17 cellular contexts compared by ENCODE assay signal in the genomic region with DNA sequence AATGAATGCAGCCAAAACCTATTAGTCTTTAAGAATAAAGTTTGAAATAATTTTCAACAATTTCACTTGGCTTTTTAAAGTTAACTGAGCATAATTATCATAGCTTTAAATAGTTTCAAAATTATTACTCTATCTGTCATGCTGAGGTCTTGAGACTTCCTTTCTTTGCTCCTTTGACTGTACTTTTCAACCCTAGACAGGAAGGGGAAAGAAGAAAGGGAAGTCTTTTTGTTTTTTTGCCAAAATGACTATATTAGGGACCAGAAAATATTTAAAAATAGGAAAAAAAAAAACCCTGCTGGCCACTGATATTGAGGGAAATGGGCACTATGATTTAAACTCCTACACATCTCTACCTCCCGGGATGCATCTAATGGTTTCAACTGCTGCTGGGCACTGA. TPM values are rescaled to one million over a fixed set of nuclear protein-coding genes. Genes with fewer than 3 reads are reported as not detected.
DNase-seq lines count a peak whose midpoint lies in the region; ATAC-seq and TF ChIP-seq lines count a peak whose summit lies in the region.
"Had no signal": no experiment of that assay in that cellular context is flagged by ENCODE, and none has a peak within 500 bp of the region (broad histone marks: within the 10 kb centered on the region; RNA-seq: fewer than 3 reads in every experiment).

No MANE protein-coding gene starts in this region.

- H2BK120ac ChIP-seq in neuronal stem cell (ENCODE audit: low read depth, low read length): no peak overlapping the region

- H3K14ac ChIP-seq in neuronal stem cell (ENCODE audit: low read length): no peak overlapping the region

- no peak overlapping the region for H2AK5ac ChIP-seq in neuronal stem cell (ENCODE audit: low read depth, low read length)

- no peak overlapping the region for H2BK5ac ChIP-seq in neuronal stem cell (ENCODE audit: low read length)

- H4K91ac ChIP-seq in neuronal stem cell (ENCODE audit: low read depth, low read length, poor library complexity): no peak overlapping the region

- peaks cover 0 to 2% (median 0%) of the 10 kb centered on the region in 7 donors for H3K4me1 Mint-ChIP-seq in naive thymus-derived CD4-positive, alpha-beta T cell

- no peak overlapping the region for H3K23ac ChIP-seq in neuronal stem cell (ENCODE audit: low read depth, low read length, poor library complexity)

- H4K20me1 ChIP-seq in BLaER1: no peaks in the 10 kb centered on the region

- H3K4me2 ChIP-seq in BLaER1 (peak overlapping the region; percentile 55), neuronal stem cell (ENCODE audit: insufficient read depth, low read length, poor library complexity, severe bottlenecking) (no peak overlapping the region)

- H2BK12ac ChIP-seq in neuronal stem cell (ENCODE audit: low read length): no peak overlapping the region

- intact Hi-C loops in naive thymus-derived CD4-positive, alpha-beta T cell (cut with micrococcal nuclease): no loop called here

- no peak overlapping the region for H2BK15ac ChIP-seq in neuronal stem cell (ENCODE audit: low read length)

- POLR2A ChIA-PET in HEK293 (lab: Yijun Ruan, JAX): no interaction called here
- POLR2A ChIA-PET in naive thymus-derived CD4-positive, alpha-beta T cell (lab: Charles Lee): no interaction called here

- peak; percentile 70 for DNase-seq in NOMO-1 treated with DMSO at 0.1 percent for 48 hours (lab: John Stamatoyannopoulos, UW; ENCODE audit: unreplicated experiment)
- DNase-seq in cardiac fibroblast (ENCODE audit: low read depth in 2 of 2): peak; percentile 28 to 52
- no peak for DNase-seq in D341Med (ENCODE audit: low spot score)
- no peak for DNase-seq in naive thymus-derived CD4-positive, alpha-beta T cell
- no peak for DNase-seq in SIG-M5 (lab: John Stamatoyannopoulos, UW)
- DNase-seq in neuronal stem cell (ENCODE audit: low spot score): no peak
- DNase-seq: Calu3; CD4-positive, alpha-beta T cell; NCI-H1105; NCI-H1694; NCI-H510A treated with DMSO at 0.1 percent for 48 hours; OCI-M1; RPMI8226; SJCRH30 had no signal

- H3K27me3 Mint-ChIP-seq in naive thymus-derived CD4-positive, alpha-beta T cell: peaks cover 0 to 14% (median 6%) of the 10 kb centered on the region in 5 donors
- H3K27me3 Mint-ChIP-seq: CD4-positive, alpha-beta T cell had no signal

- H3K36me3 Mint-ChIP-seq in naive thymus-derived CD4-positive, alpha-beta T cell: no peaks in the 10 kb centered on the region

- no peak overlapping the region for H3K4me3 ChIP-seq in BLaER1
- no peak overlapping the region for H3K4me3 ChIP-seq in HEK293 (ENCODE audit: low read depth, low read length)
- no peak overlapping the region for H3K4me3 ChIP-seq in cardiac fibroblast (replicated peaks in 1 of 2; ENCODE audit: low read depth in 2 of 2, low read length in 2 of 2)
- no peak overlapping the region for H3K4me3 ChIP-seq in naive thymus-derived CD4-positive, alpha-beta T cell (ENCODE audit: low read length)
- no peak overlapping the region for H3K4me3 ChIP-seq in neuronal stem cell (ENCODE audit: low read length in 2 of 2)
- H3K4me3 ChIP-seq: HAP-1, SJCRH30 had no signal

- no peak overlapping the region for H3K4ac ChIP-seq in neuronal stem cell (ENCODE audit: low read length)

- H2AFZ ChIP-seq in neuronal stem cell (ENCODE audit: low read length): no peak overlapping the region

- no peak for ATAC-seq in naive thymus-derived CD4-positive, alpha-beta T cell

- peaks cover 1% of the 10 kb centered on the region for H3K79me1 ChIP-seq in neuronal stem cell (ENCODE audit: low read depth, low read length)

- no CpG with 5 or more reads among the region's 1 CpG for WGBS in neuronal stem cell (ENCODE audit: extremely low coverage in 2 of 2, insufficient read length in 2 of 2, insufficient replicate concordance in 1 of 2), 2 donors

- CTCF ChIA-PET in HEK293 (lab: Yijun Ruan, JAX): interaction anchor here (0.6 kb wide), 1 partner anchor 1703 kb away, joined by 5 read pairs; no protein-coding TSS in a partner anchor
- CTCF ChIA-PET in naive thymus-derived CD4-positive, alpha-beta T cell (lab: Charles Lee): no interaction called here

- TF ChIP-seq CTCF in HEK293 (tag by site-specific recombination; IDR thresholded peaks at IDR 0.05) (no peak), cardiac fibroblast (IDR thresholded peaks at IDR 0.05; ENCODE audit: low read depth, low read length) (no peak)

- no peak overlapping the region for H3K18ac ChIP-seq in neuronal stem cell (ENCODE audit: low read length)

- peaks cover 22% of the 10 kb centered on the region for H3K4me1 ChIP-seq in BLaER1
- H3K4me1 ChIP-seq in HEK293 (ENCODE audit: control insufficient read depth, insufficient read depth, low read length): no peaks in the 10 kb centered on the region
- H3K4me1 ChIP-seq in naive thymus-derived CD4-positive, alpha-beta T cell (ENCODE audit: control insufficient read depth in 2 of 2, insufficient read depth in 2 of 2, low read length in 2 of 2): no peaks in the 10 kb centered on the region
- H3K4me1 ChIP-seq in neuronal stem cell (ENCODE audit: control insufficient read depth in 2 of 2, insufficient read depth in 1 of 2, low read depth in 1 of 2, low read length in 2 of 2): peaks cover 0 to 6% of the 10 kb centered on the region in 2 donors
- H3K4me1 ChIP-seq: SJCRH30 had no signal

- no peaks in the 10 kb centered on the region for H3K9me3 ChIP-seq in BLaER1
- H3K9me3 ChIP-seq in HEK293 (ENCODE audit: control insufficient read depth, insufficient read depth, low read depth, low read length): no peaks in the 10 kb centered on the region
- H3K9me3 ChIP-seq in naive thymus-derived CD4-positive, alpha-beta T cell (ENCODE audit: control insufficient read depth in 2 of 3, low read length in 3 of 3): no peaks in the 10 kb centered on the region
- no peaks in the 10 kb centered on the region for H3K9me3 ChIP-seq in neuronal stem cell (replicated peaks in 1 of 2; ENCODE audit: control insufficient read depth in 2 of 2, insufficient read depth in 1 of 2, low read depth in 1 of 2, low read length in 2 of 2)
- H3K9me3 ChIP-seq: HAP-1, SJCRH30 had no signal

- no peak overlapping the region for H3K27ac Mint-ChIP-seq in naive thymus-derived CD4-positive, alpha-beta T cell
- H3K27ac Mint-ChIP-seq: CD4-positive, alpha-beta T cell had no signal

- H3K36me3 ChIP-seq in BLaER1 (no peaks in the 10 kb centered on the region), HEK293 (ENCODE audit: control insufficient read depth in 2 of 2, insufficient read depth in 1 of 2, low read length in 2 of 2) (no peaks in the 10 kb centered on the region), neuronal stem cell (replicated peaks in 1 of 2; ENCODE audit: control insufficient read depth in 2 of 2, insufficient read depth in 2 of 2, low read length in 2 of 2) (no peaks in the 10 kb centered on the region)
- H3K36me3 ChIP-seq in naive thymus-derived CD4-positive, alpha-beta T cell (ENCODE audit: control insufficient read depth in 2 of 3, insufficient read depth in 3 of 3, low read length in 3 of 3): no peaks in the 10 kb centered on the region
- H3K36me3 ChIP-seq: HAP-1, SJCRH30 had no signal

- no peak overlapping the region for H4K8ac ChIP-seq in neuronal stem cell (ENCODE audit: low read depth, low read length)

- H3K9me3 Mint-ChIP-seq in naive thymus-derived CD4-positive, alpha-beta T cell: peaks cover 0 to 3% (median 0%) of the 10 kb centered on the region in 11 donors
- H3K9me3 Mint-ChIP-seq: CD4-positive, alpha-beta T cell had no signal

- H3K27me3 ChIP-seq in BLaER1 (no peaks in the 10 kb centered on the region), neuronal stem cell (ENCODE audit: control insufficient read depth in 3 of 3, insufficient read depth in 3 of 3, low read depth in 1 of 3, low read length in 3 of 3) (no peaks in the 10 kb centered on the region)
- no peaks in the 10 kb centered on the region for H3K27me3 ChIP-seq in naive thymus-derived CD4-positive, alpha-beta T cell (ENCODE audit: control insufficient read depth in 2 of 2, insufficient read depth in 2 of 2, low read length in 2 of 2)
- H3K27me3 ChIP-seq: SJCRH30 had no signal

- H3K9ac ChIP-seq in BLaER1 (no peak overlapping the region), neuronal stem cell (ENCODE audit: low read depth, low read length, poor library complexity) (no peak overlapping the region)

- H3K27ac ChIP-seq in BLaER1: peak overlapping the region; percentile 36
- H3K27ac ChIP-seq in HEK293 (ENCODE audit: extremely low read depth, low read depth, low read length): no peak overlapping the region
- no peak overlapping the region for H3K27ac ChIP-seq in naive thymus-derived CD4-positive, alpha-beta T cell (ENCODE audit: low read depth, low read length)
- H3K27ac ChIP-seq in neuronal stem cell (replicated peaks; ENCODE audit: low read length): no peak overlapping the region
- H3K27ac ChIP-seq: SJCRH30 had no signal

- H3K4me3 Mint-ChIP-seq in naive thymus-derived CD4-positive, alpha-beta T cell: no peak overlapping the region
- H3K4me3 Mint-ChIP-seq: CD4-positive, alpha-beta T cell had no signal

TF ChIP-seq in HEK293, 187 proteins besides CTCF, POLR2A, EP300 and RAD21 (continues in another document):
- no peak for TF ChIP-seq RBAK (tag by site-specific recombination; IDR thresholded peaks at IDR 0.05)

RNA-seq across cellular contexts. Expression of a gene that starts 50.6 kb away (rescaled TPM):
- under 1 TPM in 3 of 5 experiments, not detected in 2; 0.13 to 0.51 (median 0.43) TPM for total RNA-seq in naive thymus-derived CD4-positive, alpha-beta T cell
- 1 to 10 TPM in 1 of 2 donors, under 1 TPM in 1; 0.06 to 1.0 TPM for polyA plus RNA-seq in naive thymus-derived CD4-positive, alpha-beta T cell
- 6.6 TPM for polyA plus RNA-seq in neuronal stem cell (2013, experiment 1 of 2)
- polyA plus RNA-seq in neuronal stem cell (2013, experiment 2 of 2): 6.5 TPM

Comparison
In these comparisons a context has a peak if more than half of its experiments do, and no peak if none do; other contexts are left out.
1. DNase-seq: peak in NOMO-1 treated with DMSO at 0.1 percent for 48 hours (single experiment) and cardiac fibroblast (2 of 2); none in D341Med (single experiment), naive thymus-derived CD4-positive, alpha-beta T cell (0 of 9), SIG-M5 (single experiment) and neuronal stem cell (single experiment).